In genomic region chrX:103498786-103499185, GRCh38 we compare ENCODE assay signal across 23 cellular contexts. TPM values are rescaled to one million over a fixed set of nuclear protein-coding genes. Genes with fewer than 3 reads are reported as not detected.
"Had no signal": no experiment of that assay in that cellular context is flagged by ENCODE, and none has a peak within 500 bp of the region (broad histone marks: within the 10 kb centered on the region; RNA-seq: fewer than 3 reads in every experiment).

No MANE protein-coding gene starts in this region.

- H3K27me3 ChIP-seq: esophagus muscularis mucosa, left lung, neural progenitor cell, pancreas, tibial artery, upper lobe of left lung had no signal

- DNase-seq: effector CD4-positive, alpha-beta T cell; gastrocnemius medialis; glutamatergic neuron; islet precursor cell; left lung; lower lobe of right lung; nucleus accumbens; pancreas; right cardiac atrium; small intestine; stimulated activated CD4-positive, alpha-beta T cell treated with anti-CD3 and anti-CD28 coated beads, Interleukin-12 subunit alpha, Interleukin-12 subunit beta, amount 100 ng/mL, for 4 hours; stimulated activated naive CD4-positive, alpha-beta T cell treated with Interleukin-2 at 50 U/mL for 16 hours; tibial artery; upper lobe of left lung; uterus had no signal

- H3K4me3 Mint-ChIP-seq: memory B cell; mesothelial cell of epicardium; natural killer cell treated with Interleukin-12 subunit alpha and Interleukin-12 subunit beta and Interleukin-15 and Interleukin-18, amount 100 ng/mL, for 72 hours; neural progenitor cell had no signal

- H3K27ac Mint-ChIP-seq: memory B cell; mesothelial cell of epicardium; natural killer cell treated with Interleukin-12 subunit alpha and Interleukin-12 subunit beta and Interleukin-15 and Interleukin-18, amount 100 ng/mL, for 72 hours; neural progenitor cell; progenitor cell of endocrine pancreas had no signal

- H3K4me3 ChIP-seq: esophagus muscularis mucosa, gastrocnemius medialis, left lung, lower lobe of right lung, neural progenitor cell, pancreas, tibial artery, upper lobe of left lung, uterus had no signal

- ATAC-seq: gastrocnemius medialis; left lung; lower lobe of right lung; natural killer cell treated with Interleukin-12 subunit alpha and Interleukin-12 subunit beta and Interleukin-15 and Interleukin-18, amount 100 ng/mL, for 72 hours; pancreas; right cardiac atrium had no signal

- H3K4me1 ChIP-seq: esophagus muscularis mucosa, gastrocnemius medialis, left lung, lower lobe of right lung, neural progenitor cell, pancreas, tibial artery, upper lobe of left lung, uterus had no signal

- H3K9me3 Mint-ChIP-seq: memory B cell; natural killer cell treated with Interleukin-12 subunit alpha and Interleukin-12 subunit beta and Interleukin-15 and Interleukin-18, amount 100 ng/mL, for 72 hours; neural progenitor cell had no signal

- H3K27me3 Mint-ChIP-seq: memory B cell, progenitor cell of endocrine pancreas had no signal

- H3K36me3 Mint-ChIP-seq: memory B cell; natural killer cell treated with Interleukin-12 subunit alpha and Interleukin-12 subunit beta and Interleukin-15 and Interleukin-18, amount 100 ng/mL, for 72 hours had no signal

- H3K9me3 ChIP-seq: esophagus muscularis mucosa, gastrocnemius medialis, left lung, lower lobe of right lung, pancreas, tibial artery, upper lobe of left lung, uterus had no signal

- H3K36me3 ChIP-seq: esophagus muscularis mucosa, gastrocnemius medialis, left lung, lower lobe of right lung, neural progenitor cell, pancreas, tibial artery, upper lobe of left lung, uterus had no signal

- H3K4me1 Mint-ChIP-seq: neural progenitor cell had no signal

- H3K27ac ChIP-seq: epithelial cell of prostate, esophagus muscularis mucosa, gastrocnemius medialis, left lung, lower lobe of right lung, neural progenitor cell, pancreas, tibial artery, upper lobe of left lung, uterus had no signal

RNA-seq across cellular contexts. Expression of gene RAB40A, which starts 20.5 kb away (rescaled TPM):
- total RNA-seq: dermis microvascular lymphatic vessel endothelial cell, gastrocnemius medialis had no signal
